In genomic region chr2:109531221-109531620, GRCh38 we compare ENCODE assay signal across 23 cellular contexts.
DNase-seq lines count a peak whose midpoint lies in the region; ATAC-seq and TF ChIP-seq lines count a peak whose summit lies in the region.
"Had no signal": no experiment of that assay in that cellular context is flagged by ENCODE, and none has a peak within 500 bp of the region (broad histone marks: within the 10 kb centered on the region; RNA-seq: fewer than 3 reads in every experiment).

No MANE protein-coding gene starts in this region.

- ATAC-seq in Right ventricle myocardium inferior, result peak; percentile 55
- ATAC-seq in left cardiac atrium, result peak; percentile 19 to 41
- ATAC-seq: CD8-positive, alpha-beta T cell had no signal

- TF ChIP-seq CTCF in left ventricle myocardium inferior (IDR thresholded peaks at IDR 0.05; ENCODE audit: borderline replicate concordance) (no peak), osteocyte (IDR thresholded peaks at IDR 0.05) (no peak)

- H3K4me3 ChIP-seq in left ventricle myocardium inferior, result no peak overlapping the region
- H3K4me3 ChIP-seq in effector memory CD4-positive, alpha-beta T cell (ENCODE audit: insufficient read depth, low read depth, low read length, poor library complexity, severe bottlenecking), result no peak overlapping the region

- no peaks in the 10 kb centered on the region for H3K27me3 ChIP-seq in left ventricle myocardium inferior (ENCODE audit: low read depth)
- H3K27me3 ChIP-seq in effector memory CD4-positive, alpha-beta T cell (replicated peaks; ENCODE audit: control insufficient read depth, insufficient read depth, low read length, poor library complexity, severe bottlenecking), result no peaks in the 10 kb centered on the region

- no peak overlapping the region for H3K27ac Mint-ChIP-seq in osteocyte (ENCODE audit: unreplicated experiment)
- H3K27ac Mint-ChIP-seq: CD8-positive, alpha-beta T cell; IgD-negative memory B cell had no signal

- no peak overlapping the region for H3K4me3 Mint-ChIP-seq in osteocyte (ENCODE audit: unreplicated experiment)
- H3K4me3 Mint-ChIP-seq: CD8-positive, alpha-beta T cell; IgD-negative memory B cell had no signal

- H3K36me3 Mint-ChIP-seq in osteocyte (ENCODE audit: unreplicated experiment), result no peaks in the 10 kb centered on the region
- H3K36me3 Mint-ChIP-seq: CD8-positive, alpha-beta T cell; IgD-negative memory B cell had no signal

- peaks cover 30% of the 10 kb centered on the region for H3K4me1 ChIP-seq in left ventricle myocardium inferior
- H3K4me1 ChIP-seq in effector memory CD4-positive, alpha-beta T cell (ENCODE audit: control insufficient read depth, insufficient read depth, low read length, poor library complexity, severe bottlenecking), result no peaks in the 10 kb centered on the region

- H3K36me3 ChIP-seq in left ventricle myocardium inferior, result no peaks in the 10 kb centered on the region
- H3K36me3 ChIP-seq in effector memory CD4-positive, alpha-beta T cell (ENCODE audit: control insufficient read depth, insufficient read depth, low read length), result no peaks in the 10 kb centered on the region

- no peaks in the 10 kb centered on the region for H3K9me3 ChIP-seq in left ventricle myocardium inferior (replicated peaks)
- no peaks in the 10 kb centered on the region for H3K9me3 ChIP-seq in effector memory CD4-positive, alpha-beta T cell (ENCODE audit: control insufficient read depth, low read length)

- H3K27ac ChIP-seq in left ventricle myocardium inferior (replicated peaks), result no peak overlapping the region
- H3K27ac ChIP-seq in effector memory CD4-positive, alpha-beta T cell (ENCODE audit: insufficient read depth, low read length, poor library complexity, severe bottlenecking), result no peak overlapping the region
- H3K27ac ChIP-seq: C4-2B, HL-60, KMS-11 had no signal

- intact Hi-C loops in Right ventricle myocardium inferior (cut with DNase I), result no loop called here
- intact Hi-C loops in left ventricle myocardium inferior (cut with micrococcal nuclease), result no loop called here
- intact Hi-C loops in left cardiac atrium (cut with DNase I), result no loop called here

- H3K9me3 Mint-ChIP-seq in osteocyte (ENCODE audit: unreplicated experiment), result no peaks in the 10 kb centered on the region
- H3K9me3 Mint-ChIP-seq: CD8-positive, alpha-beta T cell had no signal

- no peak for DNase-seq in Right ventricle myocardium inferior (ENCODE audit: missing footprints)
- no peak for DNase-seq in left ventricle myocardium inferior
- DNase-seq in left cardiac atrium, result no peak
- DNase-seq in osteocyte (ENCODE audit: extremely low spot score, unreplicated experiment), result peak; percentile 23
- peak; percentile 31 for DNase-seq in ureter (ENCODE audit: low spot score)
- DNase-seq in NAMALWA (ENCODE audit: low spot score), result no peak
- DNase-seq in NCI-H1694 treated with DMSO at 0.1 percent for 48 hours (lab: John Stamatoyannopoulos, UW), result no peak
- DNase-seq in effector memory CD4-positive, alpha-beta T cell, result no peak
- DNase-seq: AML-193, MM.1S, NCI-H1048, NCI-H1417, NCI-H1694, NCI-H2081, NCI-H2227 treated with DMSO at 0.1 percent for 48 hours, NCI-H526 treated with DMSO at 0.1 percent for 48 hours, RPMI8226, SHP77 treated with DMSO at 0.1 percent for 48 hours had no signal

- H3K27me3 Mint-ChIP-seq in osteocyte (ENCODE audit: unreplicated experiment), result no peaks in the 10 kb centered on the region

- peaks cover 52% of the 10 kb centered on the region for H3K4me1 Mint-ChIP-seq in osteocyte (ENCODE audit: unreplicated experiment)
- H3K4me1 Mint-ChIP-seq: IgD-negative memory B cell had no signal

Comparison
In these comparisons a context has a peak if more than half of its experiments do, and no peak if none do; other contexts are left out.
1. DNase-seq: peak in osteocyte (single experiment) and ureter (single experiment); none in Right ventricle myocardium inferior (single experiment), left ventricle myocardium inferior (single experiment), left cardiac atrium (single experiment), NAMALWA (single experiment), NCI-H1694 treated with DMSO at 0.1 percent for 48 hours (single experiment) and effector memory CD4-positive, alpha-beta T cell (0 of 3).